In the genomic region with DNA sequence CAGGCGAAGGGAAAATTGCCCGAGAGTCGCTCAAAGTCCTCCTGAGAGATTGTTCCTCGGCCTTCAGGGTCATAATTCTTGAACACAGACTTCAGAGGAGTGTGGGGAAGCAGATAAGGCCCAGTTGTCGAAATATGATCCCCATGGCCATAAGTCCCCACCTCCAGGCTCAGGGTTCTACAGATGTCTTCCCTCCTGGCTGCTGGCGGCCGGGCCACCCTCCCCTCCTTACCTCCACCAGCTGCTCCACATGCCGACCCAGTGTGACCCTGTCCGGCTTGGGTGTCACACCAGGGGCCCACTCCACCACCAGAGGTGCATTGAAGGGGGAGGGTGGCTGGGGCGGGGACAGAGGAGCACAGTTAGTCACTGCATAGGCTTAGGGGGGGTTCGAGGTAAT, we compare ENCODE assay signal across 2 cellular contexts.
TF ChIP-seq lines count a peak whose summit lies in the region.

No MANE protein-coding gene starts in this region.

TF ChIP-seq in IMR-90, 13 proteins besides CTCF, POLR2A, EP300 and RAD21:
- no peak for TF ChIP-seq MXI1 (IDR thresholded peaks at IDR 0.05; ENCODE audit: borderline replicate concordance, low read depth, low read length)

TF ChIP-seq in K562, 482 proteins besides CTCF, POLR2A, EP300 and RAD21 (continues in another document):
- TF ChIP-seq IFI16 (CRISPR knock-in tag; IDR thresholded peaks at IDR 0.05) (no peak), HSF4 (CRISPR knock-in tag; IDR thresholded peaks at IDR 0.05; ENCODE audit: borderline replicate concordance) (no peak), DNMT1 (IDR thresholded peaks at IDR 0.05) (no peak), ILK (tag; IDR thresholded peaks at IDR 0.05; ENCODE audit: borderline replicate concordance, low read depth) (no peak), GABPB2 (CRISPR knock-in tag; conservative IDR thresholded peaks at IDR 0.05) (no peak), KAT7 (CRISPR knock-in tag; IDR thresholded peaks at IDR 0.05; ENCODE audit: borderline replicate concordance) (no peak), RBM34 (IDR thresholded peaks at IDR 0.05; ENCODE audit: borderline replicate concordance, insufficient read depth, low read length) (no peak), CSDE1 (IDR thresholded peaks at IDR 0.05) (no peak), CTBP1 (IDR thresholded peaks at IDR 0.05; ENCODE audit: borderline replicate concordance) (peak; percentile 81; the same call in 1 of the 2 replicates), ZNF224 (CRISPR knock-in tag; IDR thresholded peaks at IDR 0.05) (no peak), ESRRA (IDR thresholded peaks at IDR 0.05; ENCODE audit: borderline replicate concordance, low read depth) (no peak), GTF2A2 (tag; IDR thresholded peaks at IDR 0.05) (no peak), ARID1B (IDR thresholded peaks at IDR 0.05) (peak; percentile 94), FOSL1 (tag; conservative IDR thresholded peaks at IDR 0.05) (no peak), HCFC1 (IDR thresholded peaks at IDR 0.05; ENCODE audit: low read depth, low read length) (peak; percentile 18; the same call in 1 of the 2 replicates), CEBPG (CRISPR knock-in tag; IDR thresholded peaks at IDR 0.05) (no peak), CEBPG (tag; conservative IDR thresholded peaks at IDR 0.05 in 1 of 2, IDR thresholded peaks at IDR 0.05 in 1 of 2) (no peak), SNRNP70 (optimal IDR thresholded peaks at IDR 0.05; ENCODE audit: low read depth, low read length) (no peak), ZNF583 (CRISPR knock-in tag; IDR thresholded peaks at IDR 0.05) (no peak), ADNP (tag; IDR thresholded peaks at IDR 0.05) (no peak), ZFP91 (CRISPR knock-in tag; IDR thresholded peaks at IDR 0.05) (no peak), NR4A1 (CRISPR knock-in tag; IDR thresholded peaks at IDR 0.05) (no peak), NR4A1 (tag; IDR thresholded peaks at IDR 0.05) (no peak), ZC3H4 (CRISPR knock-in tag; IDR thresholded peaks at IDR 0.05; ENCODE audit: borderline replicate concordance) (no peak), ERF (CRISPR knock-in tag; IDR thresholded peaks at IDR 0.05) (no peak), GABPA (tag; conservative IDR thresholded peaks at IDR 0.05; ENCODE audit: low read depth) (no peak), KLF16 (IDR thresholded peaks at IDR 0.05) (peak; percentile 82; the same call in 1 of the 2 replicates), POU5F1 (IDR thresholded peaks at IDR 0.05; ENCODE audit: borderline replicate concordance, low read depth, low read length, partially characterized antibody) (no peak), CREB3L1 (IDR thresholded peaks at IDR 0.05; ENCODE audit: borderline replicate concordance, low read depth) (no peak), CXXC5 (CRISPR knock-in tag; IDR thresholded peaks at IDR 0.05) (no peak; the same call in 1 of the 2 replicates)
- TF ChIP-seq, protein P1, sequence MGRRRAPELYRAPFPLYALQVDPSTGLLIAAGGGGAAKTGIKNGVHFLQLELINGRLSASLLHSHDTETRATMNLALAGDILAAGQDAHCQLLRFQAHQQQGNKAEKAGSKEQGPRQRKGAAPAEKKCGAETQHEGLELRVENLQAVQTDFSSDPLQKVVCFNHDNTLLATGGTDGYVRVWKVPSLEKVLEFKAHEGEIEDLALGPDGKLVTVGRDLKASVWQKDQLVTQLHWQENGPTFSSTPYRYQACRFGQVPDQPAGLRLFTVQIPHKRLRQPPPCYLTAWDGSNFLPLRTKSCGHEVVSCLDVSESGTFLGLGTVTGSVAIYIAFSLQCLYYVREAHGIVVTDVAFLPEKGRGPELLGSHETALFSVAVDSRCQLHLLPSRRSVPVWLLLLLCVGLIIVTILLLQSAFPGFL (CRISPR knock-in tag; IDR thresholded peaks at IDR 0.05): no peak
- TF ChIP-seq, protein P2, sequence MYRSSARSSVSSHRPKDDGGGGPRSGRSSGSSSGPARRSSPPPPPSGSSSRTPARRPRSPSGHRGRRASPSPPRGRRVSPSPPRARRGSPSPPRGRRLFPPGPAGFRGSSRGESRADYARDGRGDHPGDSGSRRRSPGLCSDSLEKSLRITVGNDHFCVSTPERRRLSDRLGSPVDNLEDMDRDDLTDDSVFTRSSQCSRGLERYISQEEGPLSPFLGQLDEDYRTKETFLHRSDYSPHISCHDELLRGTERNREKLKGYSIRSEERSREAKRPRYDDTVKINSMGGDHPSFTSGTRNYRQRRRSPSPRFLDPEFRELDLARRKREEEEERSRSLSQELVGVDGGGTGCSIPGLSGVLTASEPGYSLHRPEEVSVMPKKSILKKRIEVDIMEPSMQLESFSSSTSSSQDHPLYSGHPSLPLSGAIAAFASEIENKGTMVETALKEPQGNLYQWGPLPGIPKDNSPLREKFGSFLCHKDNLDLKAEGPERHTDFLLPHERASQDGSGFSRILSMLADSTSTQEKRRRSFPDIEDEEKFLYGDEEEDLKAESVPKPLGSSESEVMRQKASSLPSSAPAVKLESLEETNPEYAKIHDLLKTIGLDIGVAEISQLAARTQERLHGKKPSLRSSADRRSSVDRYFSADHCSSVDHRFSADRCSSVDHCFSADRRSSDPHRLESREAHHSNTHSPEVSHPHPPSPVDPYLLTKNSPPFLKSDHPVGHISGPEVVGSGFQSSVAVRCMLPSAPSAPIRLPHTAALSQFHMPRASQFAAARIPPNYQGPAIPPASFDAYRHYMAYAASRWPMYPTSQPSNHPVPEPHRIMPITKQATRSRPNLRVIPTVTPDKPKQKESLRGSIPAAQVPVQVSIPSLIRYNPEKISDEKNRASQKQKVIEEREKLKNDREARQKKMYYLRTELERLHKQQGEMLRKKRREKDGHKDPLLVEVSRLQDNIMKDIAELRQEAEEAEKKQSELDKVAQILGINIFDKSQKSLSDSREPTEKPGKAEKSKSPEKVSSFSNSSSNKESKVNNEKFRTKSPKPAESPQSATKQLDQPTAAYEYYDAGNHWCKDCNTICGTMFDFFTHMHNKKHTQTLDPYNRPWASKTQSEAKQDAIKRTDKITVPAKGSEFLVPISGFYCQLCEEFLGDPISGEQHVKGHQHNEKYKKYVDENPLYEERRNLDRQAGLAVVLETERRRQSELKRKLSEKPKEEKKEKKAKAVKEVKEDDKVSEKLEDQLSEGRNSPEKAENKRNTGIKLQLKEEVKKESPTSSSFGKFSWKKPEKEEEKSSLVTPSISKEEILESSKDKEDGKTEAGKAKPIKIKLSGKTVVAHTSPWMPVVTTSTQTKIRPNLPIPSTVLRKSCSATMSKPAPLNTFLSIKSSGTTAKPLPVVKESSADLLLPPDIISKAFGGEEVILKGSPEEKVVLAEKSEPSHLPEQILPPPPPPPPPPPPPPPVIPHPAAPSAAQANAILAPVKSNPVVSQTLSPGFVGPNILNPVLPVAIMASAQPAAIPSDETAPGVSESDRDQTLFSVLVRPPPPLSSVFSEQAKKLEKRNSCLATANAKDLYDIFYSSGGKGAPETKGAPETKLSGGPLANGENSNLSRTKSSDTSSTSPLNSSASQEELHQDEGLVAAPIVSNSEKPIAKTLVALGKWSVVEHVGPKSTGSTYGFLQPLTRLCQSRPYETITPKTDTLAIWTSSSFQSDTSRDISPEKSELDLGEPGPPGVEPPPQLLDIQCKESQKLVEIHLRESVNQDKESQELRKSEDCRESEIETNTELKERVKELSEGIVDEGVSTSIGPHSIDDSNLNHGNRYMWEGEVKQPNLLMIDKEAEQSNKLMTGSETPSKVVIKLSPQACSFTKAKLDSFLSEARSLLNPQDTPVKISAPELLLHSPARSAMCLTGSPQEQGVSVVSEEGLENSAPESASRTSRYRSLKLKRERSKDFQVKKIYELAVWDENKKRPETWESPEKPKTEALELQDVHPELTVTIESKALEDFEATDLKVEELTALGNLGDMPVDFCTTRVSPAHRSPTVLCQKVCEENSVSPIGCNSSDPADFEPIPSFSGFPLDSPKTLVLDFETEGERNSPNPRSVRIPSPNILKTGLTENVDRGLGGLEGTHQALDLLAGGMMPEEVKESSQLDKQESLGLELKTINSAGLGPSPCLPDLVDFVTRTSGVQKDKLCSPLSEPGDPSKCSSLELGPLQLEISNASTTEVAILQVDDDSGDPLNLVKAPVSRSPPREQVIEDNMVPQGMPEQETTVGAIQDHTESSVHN (IDR thresholded peaks at IDR 0.05; ENCODE audit: borderline replicate concordance in 1 of 2, low read depth in 1 of 2): no peak
- TF ChIP-seq, protein P3, sequence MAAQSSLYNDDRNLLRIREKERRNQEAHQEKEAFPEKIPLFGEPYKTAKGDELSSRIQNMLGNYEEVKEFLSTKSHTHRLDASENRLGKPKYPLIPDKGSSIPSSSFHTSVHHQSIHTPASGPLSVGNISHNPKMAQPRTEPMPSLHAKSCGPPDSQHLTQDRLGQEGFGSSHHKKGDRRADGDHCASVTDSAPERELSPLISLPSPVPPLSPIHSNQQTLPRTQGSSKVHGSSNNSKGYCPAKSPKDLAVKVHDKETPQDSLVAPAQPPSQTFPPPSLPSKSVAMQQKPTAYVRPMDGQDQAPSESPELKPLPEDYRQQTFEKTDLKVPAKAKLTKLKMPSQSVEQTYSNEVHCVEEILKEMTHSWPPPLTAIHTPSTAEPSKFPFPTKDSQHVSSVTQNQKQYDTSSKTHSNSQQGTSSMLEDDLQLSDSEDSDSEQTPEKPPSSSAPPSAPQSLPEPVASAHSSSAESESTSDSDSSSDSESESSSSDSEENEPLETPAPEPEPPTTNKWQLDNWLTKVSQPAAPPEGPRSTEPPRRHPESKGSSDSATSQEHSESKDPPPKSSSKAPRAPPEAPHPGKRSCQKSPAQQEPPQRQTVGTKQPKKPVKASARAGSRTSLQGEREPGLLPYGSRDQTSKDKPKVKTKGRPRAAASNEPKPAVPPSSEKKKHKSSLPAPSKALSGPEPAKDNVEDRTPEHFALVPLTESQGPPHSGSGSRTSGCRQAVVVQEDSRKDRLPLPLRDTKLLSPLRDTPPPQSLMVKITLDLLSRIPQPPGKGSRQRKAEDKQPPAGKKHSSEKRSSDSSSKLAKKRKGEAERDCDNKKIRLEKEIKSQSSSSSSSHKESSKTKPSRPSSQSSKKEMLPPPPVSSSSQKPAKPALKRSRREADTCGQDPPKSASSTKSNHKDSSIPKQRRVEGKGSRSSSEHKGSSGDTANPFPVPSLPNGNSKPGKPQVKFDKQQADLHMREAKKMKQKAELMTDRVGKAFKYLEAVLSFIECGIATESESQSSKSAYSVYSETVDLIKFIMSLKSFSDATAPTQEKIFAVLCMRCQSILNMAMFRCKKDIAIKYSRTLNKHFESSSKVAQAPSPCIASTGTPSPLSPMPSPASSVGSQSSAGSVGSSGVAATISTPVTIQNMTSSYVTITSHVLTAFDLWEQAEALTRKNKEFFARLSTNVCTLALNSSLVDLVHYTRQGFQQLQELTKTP (IDR thresholded peaks at IDR 0.05; ENCODE audit: low read depth in 1 of 2, partially characterized antibody in 2 of 2): no peak
- TF ChIP-seq, protein P4, sequence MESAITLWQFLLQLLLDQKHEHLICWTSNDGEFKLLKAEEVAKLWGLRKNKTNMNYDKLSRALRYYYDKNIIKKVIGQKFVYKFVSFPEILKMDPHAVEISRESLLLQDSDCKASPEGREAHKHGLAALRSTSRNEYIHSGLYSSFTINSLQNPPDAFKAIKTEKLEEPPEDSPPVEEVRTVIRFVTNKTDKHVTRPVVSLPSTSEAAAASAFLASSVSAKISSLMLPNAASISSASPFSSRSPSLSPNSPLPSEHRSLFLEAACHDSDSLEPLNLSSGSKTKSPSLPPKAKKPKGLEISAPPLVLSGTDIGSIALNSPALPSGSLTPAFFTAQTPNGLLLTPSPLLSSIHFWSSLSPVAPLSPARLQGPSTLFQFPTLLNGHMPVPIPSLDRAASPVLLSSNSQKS (CRISPR knock-in tag; IDR thresholded peaks at IDR 0.05): no peak
- TF ChIP-seq, protein P5, sequence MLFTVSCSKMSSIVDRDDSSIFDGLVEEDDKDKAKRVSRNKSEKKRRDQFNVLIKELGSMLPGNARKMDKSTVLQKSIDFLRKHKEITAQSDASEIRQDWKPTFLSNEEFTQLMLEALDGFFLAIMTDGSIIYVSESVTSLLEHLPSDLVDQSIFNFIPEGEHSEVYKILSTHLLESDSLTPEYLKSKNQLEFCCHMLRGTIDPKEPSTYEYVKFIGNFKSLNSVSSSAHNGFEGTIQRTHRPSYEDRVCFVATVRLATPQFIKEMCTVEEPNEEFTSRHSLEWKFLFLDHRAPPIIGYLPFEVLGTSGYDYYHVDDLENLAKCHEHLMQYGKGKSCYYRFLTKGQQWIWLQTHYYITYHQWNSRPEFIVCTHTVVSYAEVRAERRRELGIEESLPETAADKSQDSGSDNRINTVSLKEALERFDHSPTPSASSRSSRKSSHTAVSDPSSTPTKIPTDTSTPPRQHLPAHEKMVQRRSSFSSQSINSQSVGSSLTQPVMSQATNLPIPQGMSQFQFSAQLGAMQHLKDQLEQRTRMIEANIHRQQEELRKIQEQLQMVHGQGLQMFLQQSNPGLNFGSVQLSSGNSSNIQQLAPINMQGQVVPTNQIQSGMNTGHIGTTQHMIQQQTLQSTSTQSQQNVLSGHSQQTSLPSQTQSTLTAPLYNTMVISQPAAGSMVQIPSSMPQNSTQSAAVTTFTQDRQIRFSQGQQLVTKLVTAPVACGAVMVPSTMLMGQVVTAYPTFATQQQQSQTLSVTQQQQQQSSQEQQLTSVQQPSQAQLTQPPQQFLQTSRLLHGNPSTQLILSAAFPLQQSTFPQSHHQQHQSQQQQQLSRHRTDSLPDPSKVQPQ (CRISPR knock-in tag; IDR thresholded peaks at IDR 0.05; ENCODE audit: borderline replicate concordance): no peak
